Comparison of ENCODE assay signal across 1 cellular context in the genomic region with DNA sequence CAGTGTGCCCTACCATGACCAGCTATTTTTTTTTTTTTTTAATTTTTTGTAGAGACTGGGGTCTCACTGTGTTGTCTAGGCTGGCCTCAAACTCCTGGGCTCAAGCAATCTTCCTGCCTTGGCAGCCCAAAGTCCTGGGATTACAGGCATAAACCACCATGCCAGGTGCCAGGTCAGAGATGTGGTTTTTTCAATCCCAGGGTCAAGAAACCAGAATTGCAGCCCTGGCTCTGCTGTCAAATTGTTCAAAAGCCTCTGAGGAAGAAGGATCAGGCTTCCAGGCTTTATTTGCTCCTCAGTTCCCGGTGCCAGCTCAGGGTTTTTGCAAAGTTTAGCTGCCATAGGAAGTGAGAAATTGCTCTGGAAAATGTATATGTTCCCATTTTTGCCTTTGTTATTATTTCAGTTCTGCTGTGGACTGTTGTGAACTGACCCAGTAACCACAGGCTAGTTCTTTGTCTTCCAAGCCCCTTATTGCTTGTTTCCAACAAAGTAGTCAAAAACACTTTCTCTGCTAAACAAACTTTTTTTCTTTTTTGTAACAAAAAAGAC.
TF ChIP-seq lines count a peak whose summit lies in the region.

No MANE protein-coding gene starts in this region.

TF ChIP-seq in HEK293, 187 proteins besides CTCF, POLR2A, EP300 and RAD21 (continued from another document):
- no peak for TF ChIP-seq ZNF544 (tag by site-specific recombination; IDR thresholded peaks at IDR 0.05)
TF ChIP-seq in HEK293: peak in this region for 1.
